8 cellular contexts compared by ENCODE assay signal in genomic region chr12:25364529-25365339, GRCh38.
DNase-seq lines count a peak whose midpoint lies in the region; ATAC-seq and TF ChIP-seq lines count a peak whose summit lies in the region.

No MANE protein-coding gene starts in this region.

- no peak overlapping the region for H3K4me2 ChIP-seq in mesenchymal stem cell (ENCODE audit: low read length, poor library complexity, severe bottlenecking)

- H3K27me3 ChIP-seq in CD4-positive, alpha-beta T cell (ENCODE audit: control insufficient read depth, insufficient read depth, low read length), result no peaks in the 10 kb centered on the region
- H3K27me3 ChIP-seq in mesenchymal stem cell (ENCODE audit: control insufficient read depth in 1 of 2, insufficient read depth in 1 of 2, low read length in 2 of 2) (no peaks in the 10 kb centered on the region), gastrocnemius medialis (no peaks in the 10 kb centered on the region)

- H2AFZ ChIP-seq in mesenchymal stem cell (ENCODE audit: low read depth, low read length), result no peak overlapping the region

- H4K91ac ChIP-seq in mesenchymal stem cell (ENCODE audit: low read length), result no peak overlapping the region

- TF ChIP-seq CTCF in CD4-positive, alpha-beta T cell (IDR thresholded peaks at IDR 0.05), result no peak
- TF ChIP-seq CTCF in gastrocnemius medialis (IDR thresholded peaks at IDR 0.05 in 4 of 5, conservative IDR thresholded peaks at IDR 0.05 in 1 of 5), result no peak

- TF ChIP-seq POLR2A in gastrocnemius medialis (IDR thresholded peaks at IDR 0.05), result no peak

- H2BK120ac ChIP-seq in mesenchymal stem cell (ENCODE audit: low read depth, low read length), result no peak overlapping the region

- no peaks in the 10 kb centered on the region for H3K36me3 Mint-ChIP-seq in CD4-positive, alpha-beta T cell (ENCODE audit: low read depth)
- peaks cover 0 to 6% of the 10 kb centered on the region in 2 donors for H3K36me3 Mint-ChIP-seq in activated naive CD4-positive, alpha-beta T cell treated with anti-CD3 and anti-CD28 coated beads, Interleukin-2, amount 50 U/mL, for 72 hours

- H3K27ac ChIP-seq in CD4-positive, alpha-beta T cell (ENCODE audit: low read depth, low read length), result no peak overlapping the region
- H3K27ac ChIP-seq in mesenchymal stem cell (ENCODE audit: low read length, poor library complexity, severe bottlenecking) (no peak overlapping the region), gastrocnemius medialis (no peak overlapping the region)

- 33% methylated on average over 1 of the region's 5 CpGs for WGBS in mesenchymal stem cell

- no peaks in the 10 kb centered on the region for H3K36me3 ChIP-seq in mesenchymal stem cell (ENCODE audit: control insufficient read depth in 1 of 2, insufficient read depth in 2 of 2, low read depth in 1 of 2, low read length in 2 of 2)
- H3K36me3 ChIP-seq in gastrocnemius medialis, result no peaks in the 10 kb centered on the region

- no peak overlapping the region for H2AK5ac ChIP-seq in mesenchymal stem cell (ENCODE audit: low read length, severe bottlenecking)

- CTCF ChIA-PET in CD4-positive, alpha-beta T cell (lab: Charles Lee), result interaction anchor here (0.7 to 2.2 kb wide), 2 partner anchors 14 to 23 kb away, joined by 3 to 6 read pairs; no protein-coding TSS in a partner anchor

- H3K27me3 Mint-ChIP-seq in CD4-positive, alpha-beta T cell, result no peaks in the 10 kb centered on the region

- H3K9ac ChIP-seq in mesenchymal stem cell (ENCODE audit: low read length), result no peak overlapping the region

- H3K14ac ChIP-seq in mesenchymal stem cell (ENCODE audit: low read length in 2 of 2), result no peak overlapping the region

- peak overlapping the region; percentile 22 for H3K4me3 Mint-ChIP-seq in CD4-positive, alpha-beta T cell

- no peak overlapping the region for H3K4ac ChIP-seq in mesenchymal stem cell (ENCODE audit: low read depth in 1 of 2, low read length in 2 of 2)

- no peak overlapping the region for H2BK12ac ChIP-seq in mesenchymal stem cell (ENCODE audit: low read length in 2 of 2)

- in situ Hi-C loops in gastrocnemius medialis (cut with MboI; ENCODE audit: low sequenced_read_pairs in 4 of 4), result no loop called here

- no peaks in the 10 kb centered on the region for H3K4me1 ChIP-seq in mesenchymal stem cell (ENCODE audit: control insufficient read depth, insufficient read depth, low read depth, low read length)
- no peaks in the 10 kb centered on the region for H3K4me1 ChIP-seq in gastrocnemius medialis

- H3K4me3 ChIP-seq in mesenchymal stem cell (ENCODE audit: insufficient read depth in 1 of 2, low read depth in 1 of 2, low read length in 2 of 2) (no peak overlapping the region), gastrocnemius medialis (no peak overlapping the region)

- no peak for DNase-seq in CD4-positive, alpha-beta T cell
- DNase-seq in activated naive CD4-positive, alpha-beta T cell treated with anti-CD3 and anti-CD28 coated beads, Interleukin-2, amount 50 U/mL, for 72 hours (ENCODE audit: low spot score in 2 of 2), result no peak
- no peak for DNase-seq in kidney glomerular epithelial cell (lab: John Stamatoyannopoulos, UW)
- DNase-seq in mesenchymal stem cell, result no peak
- no peak for DNase-seq in DMS79 (lab: John Stamatoyannopoulos, UW)
- DNase-seq in gastrocnemius medialis, result no peak

- H3K18ac ChIP-seq in mesenchymal stem cell (ENCODE audit: low read depth in 1 of 2, low read length in 2 of 2), result no peak overlapping the region

- H2BK15ac ChIP-seq in mesenchymal stem cell (ENCODE audit: low read depth, poor library complexity, severe bottlenecking), result no peak overlapping the region

- peaks cover 19% of the 10 kb centered on the region for H3K4me1 Mint-ChIP-seq in CD4-positive, alpha-beta T cell (ENCODE audit: low read depth)

- no peak overlapping the region for H4K8ac ChIP-seq in mesenchymal stem cell (ENCODE audit: low read length)

- ATAC-seq in CD4-positive, alpha-beta T cell (ENCODE audit: poor library complexity), result peak; percentile 61
- ATAC-seq in GM19467 (IDR thresholded peaks at IDR 0.05; ENCODE audit: unreplicated experiment) (peak; percentile 69), HG03432 (IDR thresholded peaks at IDR 0.05; ENCODE audit: unreplicated experiment) (peak; percentile 88), gastrocnemius medialis (no peak)
- peak; percentile 89 to 92 for ATAC-seq in activated naive CD4-positive, alpha-beta T cell treated with anti-CD3 and anti-CD28 coated beads, Interleukin-2, amount 50 U/mL, for 72 hours

- H3K23ac ChIP-seq in mesenchymal stem cell (ENCODE audit: low read length in 2 of 2), result no peak overlapping the region

- H3K79me1 ChIP-seq in mesenchymal stem cell (replicated peaks; ENCODE audit: low read length, poor library complexity, severe bottlenecking), result no peaks in the 10 kb centered on the region

- intact Hi-C loops in CD4-positive, alpha-beta T cell (cut with DNase I, micrococcal nuclease), result loop anchor here in 1 of 2 experiments (5.0 kb wide), 1 partner anchor 37 kb away; no protein-coding TSS in a partner anchor
- intact Hi-C loops in gastrocnemius medialis (cut with DNase I; ENCODE audit: low total_unique reads), result no loop called here

- H3K9me3 Mint-ChIP-seq in CD4-positive, alpha-beta T cell, result no peaks in the 10 kb centered on the region
- no peaks in the 10 kb centered on the region for H3K9me3 Mint-ChIP-seq in activated naive CD4-positive, alpha-beta T cell treated with anti-CD3 and anti-CD28 coated beads, Interleukin-2, amount 50 U/mL, for 72 hours

- no peak overlapping the region for H2BK5ac ChIP-seq in mesenchymal stem cell (ENCODE audit: low read depth, low read length, poor library complexity, severe bottlenecking)

- POLR2A ChIA-PET in CD4-positive, alpha-beta T cell (lab: Charles Lee), result interaction anchor here (0.8 to 3.3 kb wide), 5 partner anchors 10 to 114 kb away, joined by 3 to 18 read pairs (median 3); partner anchors contain the start of gene KRAS

- H3K27ac Mint-ChIP-seq in CD4-positive, alpha-beta T cell, result no peak overlapping the region
- peak overlapping the region in 1 of 2 donors; percentile 69 for H3K27ac Mint-ChIP-seq in activated naive CD4-positive, alpha-beta T cell treated with anti-CD3 and anti-CD28 coated beads, Interleukin-2, amount 50 U/mL, for 72 hours

- H3K9me3 ChIP-seq in CD4-positive, alpha-beta T cell (ENCODE audit: control insufficient read depth, low read length), result no peaks in the 10 kb centered on the region
- H3K9me3 ChIP-seq in mesenchymal stem cell (ENCODE audit: control insufficient read depth, low read length) (no peaks in the 10 kb centered on the region), gastrocnemius medialis (no peaks in the 10 kb centered on the region)

Comparison
In these comparisons a context has a peak if more than half of its experiments do, and no peak if none do; other contexts are left out.
1. ATAC-seq: peak in CD4-positive, alpha-beta T cell (single experiment), GM19467 (single experiment), HG03432 (single experiment) and activated naive CD4-positive, alpha-beta T cell treated with anti-CD3 and anti-CD28 coated beads, Interleukin-2, amount 50 U/mL, for 72 hours (2 of 2); none in gastrocnemius medialis (0 of 2).